Comparison of ENCODE assay signal across 8 cellular contexts in genomic region chr4:56387023-56388001, GRCh38. TPM values are rescaled to one million over a fixed set of nuclear protein-coding genes. Genes with fewer than 3 reads are reported as not detected.
A peak's percentile ranks its signal among the peaks of the same experiment; 100 is the strongest.
DNase-seq lines count a peak whose midpoint lies in the region; ATAC-seq and TF ChIP-seq lines count a peak whose summit lies in the region.

Gene AASDH (minus strand): TSS chr4:56387491. CDS start chr4:56384299, 3,192 bp downstream.

- H3K4me3 Mint-ChIP-seq in activated naive CD8-positive, alpha-beta T cell: peak within 1 kb of the TSS; percentile 90
- H3K4me3 Mint-ChIP-seq in glutamatergic neuron (ENCODE audit: unreplicated experiment): peak within 1 kb of the TSS; percentile 94

- H4K20me1 ChIP-seq in osteoblast (ENCODE audit: insufficient read depth, low read length): no peaks in the 10 kb centered on the region

- H3K9me3 Mint-ChIP-seq in activated naive CD8-positive, alpha-beta T cell (ENCODE audit: low read depth): no peaks in the 10 kb centered on the region
- peaks cover 9% of the 10 kb centered on the region for H3K9me3 Mint-ChIP-seq in glutamatergic neuron (ENCODE audit: unreplicated experiment)

- H3K36me3 ChIP-seq in osteoblast (ENCODE audit: insufficient read depth, low read length) (peaks cover 4% of the 10 kb centered on the region), thymus (ENCODE audit: control insufficient read depth, insufficient read depth) (no peaks in the 10 kb centered on the region)

- peak within 1 kb of the TSS; percentile 96 for H2AFZ ChIP-seq in osteoblast (ENCODE audit: low read length)

- no peak for TF ChIP-seq CTCF in glutamatergic neuron (IDR thresholded peaks at IDR 0.05; ENCODE audit: partially characterized antibody, unreplicated experiment)
- TF ChIP-seq CTCF in osteoblast (IDR thresholded peaks at IDR 0.05; ENCODE audit: extremely low read depth, low read depth, low read length): no peak

- DNase-seq in NCI-H1092 treated with DMSO at 0.1 percent for 48 hours (lab: John Stamatoyannopoulos, UW) (peak; percentile 97), SKM-1 (lab: John Stamatoyannopoulos, UW; ENCODE audit: unreplicated experiment) (peak; percentile 81), glutamatergic neuron (peak; percentile 96), osteoblast (ENCODE audit: insufficient read length, low spot score, missing footprints) (peak; percentile 95)

- H3K27me3 Mint-ChIP-seq in activated naive CD8-positive, alpha-beta T cell: no peaks in the 10 kb centered on the region
- peaks cover 5% of the 10 kb centered on the region for H3K27me3 Mint-ChIP-seq in glutamatergic neuron (ENCODE audit: unreplicated experiment)

- under 1% methylated on average over 57 of the region's 57 CpGs for WGBS in thymus

- H3K4me2 ChIP-seq in osteoblast (ENCODE audit: insufficient read depth, low read length): peak within 1 kb of the TSS; percentile 85

- H3K9me3 ChIP-seq in osteoblast (ENCODE audit: low read depth, low read length): no peaks in the 10 kb centered on the region
- no peaks in the 10 kb centered on the region for H3K9me3 ChIP-seq in thymus (ENCODE audit: control insufficient read depth)

- H3K4me3 ChIP-seq in GM08714 (ENCODE audit: low read length): peak within 1 kb of the TSS; percentile 91
- peak within 1 kb of the TSS; percentile 79 for H3K4me3 ChIP-seq in osteoblast (ENCODE audit: insufficient read depth, low read length)
- peak within 1 kb of the TSS; percentile 80 for H3K4me3 ChIP-seq in thymus (ENCODE audit: low read length)

- ATAC-seq in HG02610 (IDR thresholded peaks at IDR 0.05; ENCODE audit: unreplicated experiment): peak; percentile 96

- H3K27ac ChIP-seq in osteoblast (ENCODE audit: low read depth, low read length) (peak within 1 kb of the TSS; percentile 96), thymus (ENCODE audit: low read depth) (peak within 1 kb of the TSS; percentile 99)

- H3K27me3 ChIP-seq in osteoblast (ENCODE audit: insufficient read depth, low read length): no peaks in the 10 kb centered on the region
- H3K27me3 ChIP-seq in thymus (ENCODE audit: control insufficient read depth, insufficient read depth): no peaks in the 10 kb centered on the region

- H3K4me1 ChIP-seq in osteoblast (ENCODE audit: insufficient read depth, low read length) (peaks cover 8% of the 10 kb centered on the region), thymus (ENCODE audit: control insufficient read depth, insufficient read depth, low read length) (peaks cover 9% of the 10 kb centered on the region)

- H3K79me2 ChIP-seq in osteoblast (ENCODE audit: insufficient read depth, low read length): peaks cover 45% of the 10 kb centered on the region

- peaks cover 2% of the 10 kb centered on the region for H3K36me3 Mint-ChIP-seq in activated naive CD8-positive, alpha-beta T cell
- H3K36me3 Mint-ChIP-seq in glutamatergic neuron (ENCODE audit: unreplicated experiment): no peaks in the 10 kb centered on the region

- H3K4me1 Mint-ChIP-seq in activated naive CD8-positive, alpha-beta T cell (ENCODE audit: low read depth): peaks cover 42% of the 10 kb centered on the region
- H3K4me1 Mint-ChIP-seq in glutamatergic neuron (ENCODE audit: low read depth, unreplicated experiment): peaks cover 3% of the 10 kb centered on the region

- peak within 1 kb of the TSS; percentile 99 for H3K27ac Mint-ChIP-seq in activated naive CD8-positive, alpha-beta T cell
- H3K27ac Mint-ChIP-seq in glutamatergic neuron (ENCODE audit: unreplicated experiment): peak within 1 kb of the TSS; percentile 88

RNA-seq across cellular contexts. Expression of gene AASDH, which starts in this region (rescaled TPM):
- total RNA-seq in glutamatergic neuron (ENCODE audit: unreplicated experiment) (12.1 TPM), osteoblast (16.6 and 21.2 TPM in 2 replicates)
- polyA plus RNA-seq in thymus: 6.3 TPM

Comparison
In these comparisons a context has a peak if more than half of its experiments do, and no peak if none do; other contexts are left out.
1. Peak in every context shown above with its lines: DNase-seq, ATAC-seq, H3K4me3 ChIP-seq and H3K27ac ChIP-seq.